ENCODE assay signal across 8 cellular contexts in the genomic region with DNA sequence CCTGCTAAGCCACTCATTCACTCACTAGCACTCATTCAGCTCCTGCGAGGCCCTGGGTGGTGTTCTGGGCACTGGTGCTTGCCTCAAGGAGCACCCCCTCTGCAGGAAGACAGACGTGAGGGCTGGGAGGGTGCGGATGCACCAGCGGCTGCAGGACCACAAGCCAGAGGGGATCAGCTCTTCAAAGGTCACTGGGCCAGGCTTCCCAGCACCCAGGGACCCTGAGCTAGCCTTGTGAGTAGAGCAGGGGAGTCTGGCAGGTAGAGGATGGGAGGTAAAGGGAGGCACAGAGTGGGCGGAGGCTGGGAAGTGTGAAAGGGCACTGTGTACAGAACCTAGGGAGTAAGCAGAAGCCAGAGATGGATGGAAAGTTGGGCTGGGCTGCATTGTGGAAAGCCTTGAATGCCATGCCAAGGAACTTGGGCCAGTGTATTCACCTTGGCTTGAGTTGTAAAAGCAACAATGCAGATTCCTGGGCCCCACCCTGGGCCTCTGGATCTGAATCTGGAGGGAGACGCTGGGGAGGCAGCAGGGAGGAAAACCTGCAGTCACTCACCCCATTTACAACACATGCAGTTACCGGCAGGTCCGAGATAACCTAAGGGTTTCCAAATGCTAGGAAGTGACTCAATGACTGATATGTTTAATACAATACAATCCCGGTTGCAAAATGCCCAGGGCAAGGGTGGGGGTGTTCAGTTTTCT. TPM values are rescaled to one million over a fixed set of nuclear protein-coding genes. Genes with fewer than 3 reads are reported as not detected.
DNase-seq lines count a peak whose midpoint lies in the region; TF ChIP-seq lines count a peak whose summit lies in the region.

No MANE protein-coding gene starts in this region.

- H3K9me3 ChIP-seq in hepatocyte (ENCODE audit: low read depth), result no peaks in the 10 kb centered on the region

- H3K79me2 ChIP-seq in hepatocyte, result peaks cover 53% of the 10 kb centered on the region

- peak overlapping the region; percentile 92 for H3K4me2 ChIP-seq in hepatocyte

- H4K20me1 ChIP-seq in hepatocyte (ENCODE audit: insufficient read depth, poor library complexity, severe bottlenecking), result no peaks in the 10 kb centered on the region

- peak; percentile 40 for DNase-seq in EL
- peak; percentile 59 for DNase-seq in RKO (ENCODE audit: low spot score)
- peak; percentile 65 for DNase-seq in hepatocyte (ENCODE audit: low spot score)
- peak; percentile 76 for DNase-seq in stimulated activated CD4-positive, alpha-beta T cell treated with anti-CD3 and anti-CD28 coated beads, Interleukin-15, amount 100 ng/mL, for 24 hours
- no peak for DNase-seq in NCI-H526 (lab: John Stamatoyannopoulos, UW)
- DNase-seq in NCI-H524 (lab: John Stamatoyannopoulos, UW), result no peak
- DNase-seq in NCI-H345 treated with DMSO at 0.1 percent for 48 hours (lab: John Stamatoyannopoulos, UW; ENCODE audit: unreplicated experiment), result no peak

- H3K27me3 ChIP-seq in hepatocyte, result no peaks in the 10 kb centered on the region

- peaks cover 27% of the 10 kb centered on the region for H3K4me1 ChIP-seq in hepatocyte (ENCODE audit: insufficient read depth)

- H3K9me2 ChIP-seq in hepatocyte (replicated peaks; ENCODE audit: insufficient read depth), result no peaks in the 10 kb centered on the region

- H3K4me3 ChIP-seq in hepatocyte, result no peak overlapping the region

- H2AFZ ChIP-seq in hepatocyte, result no peak overlapping the region

- whole genome bisulfite sequencing in adipose tissue, 3 donors, result 25 to 68% (median 29%) methylated on average over 9 of the region's 9 CpGs
- 37% methylated on average over 9 of the region's 9 CpGs for WGBS in hepatocyte (ENCODE audit: low lambda C conversion rate, missing lambda C conversion rate)

- TF ChIP-seq CTCF in hepatocyte (IDR thresholded peaks at IDR 0.05; ENCODE audit: poor library complexity), result no peak

- peak overlapping the region; percentile 96 for H3K27ac ChIP-seq in adipose tissue (ENCODE audit: low read depth, low read length)
- peak overlapping the region; percentile 94 for H3K27ac ChIP-seq in hepatocyte

- H3K36me3 ChIP-seq in hepatocyte (replicated peaks; ENCODE audit: insufficient read depth, low read depth), result no peaks in the 10 kb centered on the region

RNA-seq across cellular contexts. Expression of a gene that starts 1.7 kb away (rescaled TPM):
- polyA plus RNA-seq in adipose tissue (10 to 100 TPM; 13.5 to 49.3 (median 29.7) TPM), hepatocyte (20.9 and 22.3 TPM in 2 replicates)
- total RNA-seq in hepatocyte, result 19.0 and 23.6 TPM in 2 replicates

RNA-seq across cellular contexts. Expression of a gene that starts 46.9 kb away (rescaled TPM):
- polyA plus RNA-seq in adipose tissue (10 to 100 TPM; 51.5 to 56.3 (median 53.4) TPM), hepatocyte (58.2 and 66.3 TPM in 2 replicates)
- 35.0 and 40.8 TPM in 2 replicates for total RNA-seq in hepatocyte

Comparison
In these comparisons a context has a peak if more than half of its experiments do, and no peak if none do; other contexts are left out.
1. DNase-seq: peak in EL (single experiment), RKO (single experiment), hepatocyte (single experiment) and stimulated activated CD4-positive, alpha-beta T cell treated with anti-CD3 and anti-CD28 coated beads, Interleukin-15, amount 100 ng/mL, for 24 hours (single experiment); none in NCI-H526 (0 of 2), NCI-H524 (0 of 2) and NCI-H345 treated with DMSO at 0.1 percent for 48 hours (single experiment).